ENCODE assay signal across 8 cellular contexts in the genomic region with DNA sequence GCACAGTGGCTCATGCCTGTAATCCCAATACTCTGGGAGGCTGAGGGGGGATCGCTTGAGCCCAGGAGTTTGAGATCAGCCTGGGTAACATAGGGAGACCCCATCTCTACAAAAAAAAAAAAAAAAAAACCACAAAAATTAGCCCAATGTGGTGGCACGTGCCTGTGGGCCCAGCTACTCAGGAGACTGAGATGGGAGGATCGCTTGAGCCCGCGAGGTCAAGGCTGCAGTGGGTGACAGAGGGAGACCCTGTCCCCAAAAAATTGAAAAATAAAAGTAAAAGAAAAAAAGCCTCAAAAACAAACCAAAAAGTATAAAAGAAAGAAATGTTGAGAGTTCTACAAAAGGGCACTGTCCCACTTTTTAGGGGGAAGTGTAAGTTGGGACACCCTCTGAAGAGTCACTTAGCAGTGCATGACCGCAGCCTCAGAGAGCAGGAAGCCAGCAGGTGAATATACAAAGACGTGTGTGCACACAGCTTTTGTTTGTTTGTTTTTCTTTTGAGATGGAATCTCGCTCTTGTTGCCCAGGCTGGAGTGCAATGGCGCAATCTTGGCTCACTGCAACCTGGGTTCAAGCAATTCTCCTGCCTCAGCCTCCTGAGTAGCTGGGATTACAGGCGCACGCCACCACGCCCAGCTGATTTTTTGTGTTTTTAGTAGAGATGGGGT. TPM values are rescaled to one million over a fixed set of nuclear protein-coding genes. Genes with fewer than 3 reads are reported as not detected.
A peak's percentile ranks its signal among the peaks of the same experiment; 100 is the strongest.
DNase-seq lines count a peak whose midpoint lies in the region; ATAC-seq, FAIRE-seq and TF ChIP-seq lines count a peak whose summit lies in the region.
"Not testable (repeated sequence)": the region's sequence is repeated elsewhere in the genome, so short reads cannot be mapped to it uniquely, and the experiment has no call there.

No MANE protein-coding gene starts in this region.

- H3K4me3 Mint-ChIP-seq in T-cell, result peak overlapping the region in 1 of 3 donors; percentile 15

- CTCF ChIA-PET in T-cell (lab: Charles Lee) (interaction anchor here in 1 of 2 donors (0.6 kb wide), 1 partner anchor 641 kb away, joined by 4 read pairs; no protein-coding TSS in a partner anchor), GM12878 (lab: Yijun Ruan, JAX) (interaction anchor here (0.6 kb wide), 1 partner anchor 978 kb away, joined by 3 read pairs; no protein-coding TSS in a partner anchor)

- RAD21 ChIA-PET in GM12878 (lab: Charles Lee; ENCODE audit: unreplicated experiment), result interaction anchor here (1.3 kb wide), 1 partner anchor 14 kb away, joined by 4 read pairs; a partner anchor contains a TSS

- H3K9ac ChIP-seq in BLaER1; GM12878 (ENCODE audit: control insufficient read depth, insufficient read depth, low read length): not testable (repeated sequence)

- BruUV-seq in GM12878 (replicated peaks; lab: Mats Ljungman, UMichigan), result not testable (repeated sequence)

- not testable (repeated sequence) for H3K4me3 ChIP-seq in BLaER1, GM12878
- H3K4me3 ChIP-seq in spleen, result peak overlapping the region in 1 of 8 donors; percentile 27

- in situ Hi-C loops in GM12878 (cut with MboI), result not testable (repeated sequence)

- peaks cover 20% of the 10 kb centered on the region for H3K79me2 ChIP-seq in GM12878 (ENCODE audit: control insufficient read depth, insufficient read depth, low read length)

- TF ChIP-seq CTCF in GM12878 (IDR thresholded peaks at IDR 0.05 in 2 of 3, conservative IDR thresholded peaks at IDR 0.05 in 1 of 3; ENCODE audit: control insufficient read depth in 2 of 3, extremely low read depth in 1 of 3, insufficient read depth in 1 of 3, low read depth in 3 of 3, low read length in 3 of 3); spleen (IDR thresholded peaks at IDR 0.05 in 8 of 11, conservative IDR thresholded peaks at IDR 0.05 in 3 of 11): not testable (repeated sequence)

- H3K4me1 Mint-ChIP-seq in T-cell, result peaks cover 27 to 52% (median 50%) of the 10 kb centered on the region in 3 donors

- H3K9me3 ChIP-seq in BLaER1; GM12878 (replicated peaks; ENCODE audit: control insufficient read depth, insufficient read depth, low read length); spleen: not testable (repeated sequence)

- intact Hi-C loops in GM12878 (cut with micrococcal nuclease; ENCODE audit: unreplicated experiment), result loop anchor here (2.0 kb wide), 1 partner anchor 13 kb away; a partner anchor contains a TSS
- intact Hi-C loops in spleen (cut with DNase I; ENCODE audit: low total_unique reads), result not testable (repeated sequence)

- peak overlapping the region; percentile 16; the same call in 1 of the 2 replicates for H3K4me2 ChIP-seq in BLaER1
- peak overlapping the region; percentile 7; the same call in 1 of the 2 replicates for H3K4me2 ChIP-seq in GM12878 (ENCODE audit: control insufficient read depth, insufficient read depth)

- not testable (repeated sequence) for H3K36me3 Mint-ChIP-seq in T-cell

- not testable (repeated sequence) for H3K27me3 Mint-ChIP-seq in T-cell

- H4K20me1 ChIP-seq in BLaER1, result peaks cover 77% of the 10 kb centered on the region
- H4K20me1 ChIP-seq in GM12878 (ENCODE audit: control insufficient read depth, insufficient read depth), result not testable (repeated sequence)

- ATAC-seq in T-cell (replicated peaks in 1 of 4) (peak in 2 of 4 experiments; percentile 34 to 54), GM12878 (0 out of 3 replicates have a peak, but pooled peaks have one; percentile 24)

- FAIRE-seq in GM12878 (lab: Jason Lieb, UNC), result not testable (repeated sequence)

- SMC1A ChIA-PET in GM12878 (lab: Charles Lee; ENCODE audit: uncharacterized antibody, unreplicated experiment), result not testable (repeated sequence)

- TF ChIP-seq POLR2A in GM12878 (IDR thresholded peaks at IDR 0.05; ENCODE audit: low read depth, low read length); spleen (IDR thresholded peaks at IDR 0.05): not testable (repeated sequence)

- peak; percentile 54 for DNase-seq in DMS79 treated with DMSO at 0.1 percent for 48 hours (lab: John Stamatoyannopoulos, UW)
- peak; percentile 47 for DNase-seq in MV-4-11 (lab: John Stamatoyannopoulos, UW)
- peak; percentile 11 for DNase-seq in NCI-H69 (lab: John Stamatoyannopoulos, UW)
- peak in 4 of 34 experiments; percentile 15 to 31 (median 24) for DNase-seq in T-cell
- not testable (repeated sequence) for DNase-seq in GM12878 (ENCODE audit: low read depth, low spot score)
- DNase-seq in iris pigment epithelial cell (ENCODE audit: low read depth), result peak; percentile 12
- DNase-seq in spleen, result peak; percentile 73

- peak overlapping the region; percentile 26; the same call in 1 of the 2 replicates for H3K27ac ChIP-seq in BLaER1
- H3K27ac ChIP-seq in GM12878 (ENCODE audit: control insufficient read depth, insufficient read depth), result peak overlapping the region; percentile 9; the same call in 1 of the 2 replicates
- H3K27ac ChIP-seq in spleen, result peak overlapping the region; percentile 3 to 77 (median 62)

- POLR2A ChIA-PET in T-cell (lab: Charles Lee), result interaction anchor here in 1 of 2 donors (0.6 kb wide), 1 partner anchor 207 kb away, joined by 3 read pairs; no protein-coding TSS in a partner anchor
- POLR2A ChIA-PET in GM12878 (lab: Charles Lee), result not testable (repeated sequence)

- not testable (repeated sequence) for TF ChIP-seq RAD21 in GM12878 (IDR thresholded peaks at IDR 0.05; ENCODE audit: insufficient read depth, low read depth, low read length)

- H2AFZ ChIP-seq in GM12878 (ENCODE audit: control insufficient read depth, low read depth, low read length), result not testable (repeated sequence)

- TF ChIP-seq EP300 in GM12878 (IDR thresholded peaks at IDR 0.05; ENCODE audit: borderline replicate concordance in 1 of 2, control insufficient read depth in 1 of 2, low read depth in 2 of 2, low read length in 2 of 2), result not testable (repeated sequence)

- not testable (repeated sequence) for H3K27me3 ChIP-seq in BLaER1; GM12878 (replicated peaks in 1 of 2; ENCODE audit: control insufficient read depth in 2 of 2, insufficient read depth in 2 of 2, low read length in 1 of 2); spleen (replicated peaks in 1 of 7)

- not testable (repeated sequence) for H3K9me3 Mint-ChIP-seq in T-cell

- 64% methylated on average over 12 of the region's 12 CpGs for WGBS in GM12878 (ENCODE audit: insufficient coverage, insufficient replicate concordance, low lambda C conversion rate, missing lambda C conversion rate)
- WGBS in spleen, 5 donors, result 59 to 75% (median 72%) methylated on average over 12 of the region's 12 CpGs

- peak overlapping the region; percentile 67 to 68 for H3K27ac Mint-ChIP-seq in T-cell

- peaks cover 65% of the 10 kb centered on the region for H3K4me1 ChIP-seq in BLaER1
- peaks cover 45% of the 10 kb centered on the region for H3K4me1 ChIP-seq in GM12878 (ENCODE audit: control insufficient read depth, insufficient read depth, low read length)
- peaks cover 20 to 100% (median 78%) of the 10 kb centered on the region in 6 donors for H3K4me1 ChIP-seq in spleen

- H3K36me3 ChIP-seq in BLaER1 (peaks cover 30% of the 10 kb centered on the region), spleen (peaks cover 0 to 12% (median 2%) of the 10 kb centered on the region in 6 donors)
- H3K36me3 ChIP-seq in GM12878 (ENCODE audit: control insufficient read depth in 2 of 2, insufficient read depth in 2 of 2, low read length in 1 of 2), result not testable (repeated sequence)

RNA-seq across cellular contexts. Expression of a gene that starts 13.7 kb away (rescaled TPM):
- total RNA-seq in T-cell (100 to 1,000 TPM; 216 to 309 (median 290) TPM), GM12878 (2014; rRNA removed) (36.0 and 42.2 TPM in 2 replicates), GM12878 (2014; rRNA removed; fragmentation: Illumina TruSeq; extraction: Trizol) (18.6 and 19.6 TPM in 2 replicates), GM12878 (2021) (52.6 and 67.9 TPM in 2 replicates), spleen (100 to 1,000 TPM in 6 of 7 donors, 10 to 100 TPM in 1; 97.0 to 134 (median 126) TPM)
- 329 and 384 TPM in 2 replicates for total RNA-seq in GM12878 (2013; cell fraction: nucleolus; rRNA removed)
- 30.5 TPM for polyA plus RNA-seq in GM12878 (2011; ENCODE audit: low read depth)
- polyA plus RNA-seq in GM12878 (2011; rRNA removed) (15.7 and 22.4 TPM in 2 replicates), GM12878 (2014; fragmentation: Illumina TruSeq; extraction: Trizol) (4.3 and 16.8 TPM in 2 replicates), GM12878 (2014; fragmentation: Nextera tagmentation; extraction: Ambion mirVana) (under 1 TPM; 0.06 to 0.31 TPM), GM12878 (2014; rRNA removed) (67.1 and 81.0 TPM in 2 replicates), GM12878 (2016; fragmentation: Nextera tagmentation; extraction: Ambion mirVana) (1 to 10 TPM; 9.3 to 9.7 TPM), spleen (100 to 1,000 TPM in 1 of 3 donors, 10 to 100 TPM in 2; 27.2 to 116 (median 57.8) TPM)
- 15.6 and 34.3 TPM in 2 replicates for polyA plus RNA-seq in GM12878 (2011; cell fraction: cytosol; rRNA removed)
- polyA plus RNA-seq in GM12878 (2011; cell fraction: nucleus; rRNA removed), result 389 and 450 TPM in 2 replicates
- polyA plus RNA-seq in GM12878 (2012), result 67.7 and 99.0 TPM in 2 replicates
- 22.3 and 39.3 TPM in 2 replicates for polyA minus RNA-seq in GM12878 (2011; rRNA and poly(A)+ RNA removed)
- polyA minus RNA-seq in GM12878 (2011; cell fraction: cytosol; rRNA and poly(A)+ RNA removed), result 7.5 and 8.7 TPM in 2 replicates
- polyA minus RNA-seq in GM12878 (2011; cell fraction: nucleus; rRNA and poly(A)+ RNA removed), result 68.1 and 97.9 TPM in 2 replicates

RNA-seq across cellular contexts. Expression of a gene that starts 41.6 kb away (rescaled TPM):
- 10 to 100 TPM; 13.8 to 51.1 (median 41.3) TPM for total RNA-seq in T-cell
- total RNA-seq in GM12878 (2013; cell fraction: nucleolus; rRNA removed), result 43.4 and 44.1 TPM in 2 replicates
- total RNA-seq in GM12878 (2014; rRNA removed), result 48.9 and 51.7 TPM in 2 replicates
- total RNA-seq in GM12878 (2014; rRNA removed; fragmentation: Illumina TruSeq; extraction: Trizol), result 47.3 and 48.0 TPM in 2 replicates
- 78.4 and 82.0 TPM in 2 replicates for total RNA-seq in GM12878 (2021)
- 17.3 TPM for polyA plus RNA-seq in GM12878 (2011; ENCODE audit: low read depth)
- polyA plus RNA-seq in GM12878 (2011; rRNA removed), result 59.8 and 66.8 TPM in 2 replicates
- 37.7 and 63.7 TPM in 2 replicates for polyA plus RNA-seq in GM12878 (2011; cell fraction: cytosol; rRNA removed)
- polyA plus RNA-seq in GM12878 (2011; cell fraction: nucleus; rRNA removed), result 38.2 and 65.1 TPM in 2 replicates
- polyA plus RNA-seq in GM12878 (2012), result 27.5 and 30.8 TPM in 2 replicates
- 61.6 and 75.6 TPM in 2 replicates for polyA plus RNA-seq in GM12878 (2014; fragmentation: Illumina TruSeq; extraction: Trizol)
- polyA plus RNA-seq in GM12878 (2014; fragmentation: Nextera tagmentation; extraction: Ambion mirVana), result 10 to 100 TPM; 15.6 to 26.7 TPM
- 62.1 and 75.1 TPM in 2 replicates for polyA plus RNA-seq in GM12878 (2014; rRNA removed)
- polyA plus RNA-seq in GM12878 (2016; fragmentation: Nextera tagmentation; extraction: Ambion mirVana), result 10 to 100 TPM; 11.7 to 12.0 TPM
- 27.9 and 34.6 TPM in 2 replicates for polyA minus RNA-seq in GM12878 (2011; rRNA and poly(A)+ RNA removed)
- polyA minus RNA-seq in GM12878 (2011; cell fraction: cytosol; rRNA and poly(A)+ RNA removed), result 12.2 and 22.5 TPM in 2 replicates
- polyA minus RNA-seq in GM12878 (2011; cell fraction: nucleus; rRNA and poly(A)+ RNA removed), result 10.4 and 20.6 TPM in 2 replicates
- total RNA-seq in spleen, result 10 to 100 TPM; 15.6 to 30.5 (median 22.7) TPM
- polyA plus RNA-seq in spleen, result 10 to 100 TPM in 2 of 3 donors, 1 to 10 TPM in 1; 8.2 to 15.0 (median 12.9) TPM

RNA-seq across cellular contexts. Expression of a gene that starts 51.6 kb away (rescaled TPM):
- total RNA-seq in T-cell (10 to 100 TPM; 45.1 to 95.9 (median 87.5) TPM), GM12878 (2014; rRNA removed) (49.8 and 55.5 TPM in 2 replicates), GM12878 (2014; rRNA removed; fragmentation: Illumina TruSeq; extraction: Trizol) (4.3 and 5.2 TPM in 2 replicates), GM12878 (2021) (46.7 and 47.7 TPM in 2 replicates), spleen (10 to 100 TPM; 51.0 to 82.9 (median 68.4) TPM)
- 32.8 and 43.7 TPM in 2 replicates for total RNA-seq in GM12878 (2013; cell fraction: nucleolus; rRNA removed)
- 10.7 TPM for polyA plus RNA-seq in GM12878 (2011; ENCODE audit: low read depth)
- polyA plus RNA-seq in GM12878 (2011; rRNA removed) (5.1 and 13.6 TPM in 2 replicates), GM12878 (2014; fragmentation: Illumina TruSeq; extraction: Trizol) (0.81 TPM in 1 of 2 replicates, not detected in the other), GM12878 (2014; fragmentation: Nextera tagmentation; extraction: Ambion mirVana) (1 to 10 TPM in 1 of 2 experiments, under 1 TPM in 1; 0.61 to 4.6 TPM), GM12878 (2014; rRNA removed) (51.7 and 63.4 TPM in 2 replicates), GM12878 (2016; fragmentation: Nextera tagmentation; extraction: Ambion mirVana) (10 to 100 TPM; 39.5 to 41.1 TPM), spleen (100 to 1,000 TPM; 152 to 283 (median 256) TPM)
- polyA plus RNA-seq in GM12878 (2011; cell fraction: cytosol; rRNA removed), result 28.1 and 60.3 TPM in 2 replicates
- polyA plus RNA-seq in GM12878 (2011; cell fraction: nucleus; rRNA removed), result 143 and 144 TPM in 2 replicates
- 44.8 and 49.8 TPM in 2 replicates for polyA plus RNA-seq in GM12878 (2012)
- polyA minus RNA-seq in GM12878 (2011; rRNA and poly(A)+ RNA removed), result 1.2 and 7.4 TPM in 2 replicates
- 2.3 and 5.2 TPM in 2 replicates for polyA minus RNA-seq in GM12878 (2011; cell fraction: cytosol; rRNA and poly(A)+ RNA removed)
- polyA minus RNA-seq in GM12878 (2011; cell fraction: nucleus; rRNA and poly(A)+ RNA removed), result 22.5 and 26.6 TPM in 2 replicates

RNA-seq across cellular contexts. Expression of a gene that starts 52.9 kb away (rescaled TPM):
- total RNA-seq in T-cell (10 to 100 TPM; 23.0 to 50.6 (median 34.5) TPM), GM12878 (2014; rRNA removed) (6.2 and 9.5 TPM in 2 replicates), GM12878 (2014; rRNA removed; fragmentation: Illumina TruSeq; extraction: Trizol) (1.4 and 2.1 TPM in 2 replicates), GM12878 (2021) (15.8 and 16.9 TPM in 2 replicates), spleen (10 to 100 TPM; 17.8 to 41.3 (median 28.8) TPM)
- total RNA-seq in GM12878 (2013; cell fraction: nucleolus; rRNA removed), result 54.8 and 65.8 TPM in 2 replicates
- polyA plus RNA-seq in GM12878 (2011; ENCODE audit: low read depth), result 5.6 TPM
- polyA plus RNA-seq in GM12878 (2011; rRNA removed) (2.8 and 4.7 TPM in 2 replicates), GM12878 (2014; fragmentation: Illumina TruSeq; extraction: Trizol) (0.79 and 2.1 TPM in 2 replicates), GM12878 (2014; fragmentation: Nextera tagmentation; extraction: Ambion mirVana) (under 1 TPM; 0.29 to 0.80 TPM), GM12878 (2014; rRNA removed) (13.3 and 16.2 TPM in 2 replicates), GM12878 (2016; fragmentation: Nextera tagmentation; extraction: Ambion mirVana) (1 to 10 TPM; 3.4 to 4.7 TPM), spleen (10 to 100 TPM in 2 of 3 donors, 1 to 10 TPM in 1; 5.1 to 22.4 (median 13.8) TPM)
- polyA plus RNA-seq in GM12878 (2011; cell fraction: cytosol; rRNA removed), result 3.5 and 7.9 TPM in 2 replicates
- 152 and 178 TPM in 2 replicates for polyA plus RNA-seq in GM12878 (2011; cell fraction: nucleus; rRNA removed)
- polyA plus RNA-seq in GM12878 (2012), result 10.3 and 11.2 TPM in 2 replicates
- polyA minus RNA-seq in GM12878 (2011; rRNA and poly(A)+ RNA removed), result 1.6 and 5.0 TPM in 2 replicates
- 1.7 and 2.6 TPM in 2 replicates for polyA minus RNA-seq in GM12878 (2011; cell fraction: cytosol; rRNA and poly(A)+ RNA removed)
- 18.6 and 28.8 TPM in 2 replicates for polyA minus RNA-seq in GM12878 (2011; cell fraction: nucleus; rRNA and poly(A)+ RNA removed)

RNA-seq across cellular contexts. Expression of a gene that starts 53.2 kb away (rescaled TPM):
- total RNA-seq in T-cell (10 to 100 TPM; 37.5 to 91.2 (median 77.9) TPM), GM12878 (2014; rRNA removed) (144 and 185 TPM in 2 replicates), GM12878 (2014; rRNA removed; fragmentation: Illumina TruSeq; extraction: Trizol) (92.3 and 109 TPM in 2 replicates), GM12878 (2021) (184 and 190 TPM in 2 replicates), spleen (10 to 100 TPM; 49.9 to 66.8 (median 62.3) TPM)
- 26.9 and 32.5 TPM in 2 replicates for total RNA-seq in GM12878 (2013; cell fraction: nucleolus; rRNA removed)
- 24.8 TPM for polyA plus RNA-seq in GM12878 (2011; ENCODE audit: low read depth)
- polyA plus RNA-seq in GM12878 (2011; rRNA removed) (62.8 and 99.3 TPM in 2 replicates), GM12878 (2014; fragmentation: Illumina TruSeq; extraction: Trizol) (18.2 and 56.0 TPM in 2 replicates), GM12878 (2014; fragmentation: Nextera tagmentation; extraction: Ambion mirVana) (10 to 100 TPM in 1 of 2 experiments, 1 to 10 TPM in 1; 3.6 to 17.9 TPM), GM12878 (2014; rRNA removed) (189 and 209 TPM in 2 replicates), GM12878 (2016; fragmentation: Nextera tagmentation; extraction: Ambion mirVana) (100 to 1,000 TPM; 265 to 285 TPM), spleen (100 to 1,000 TPM; 133 to 157 (median 134) TPM)
- polyA plus RNA-seq in GM12878 (2011; cell fraction: cytosol; rRNA removed), result 130 and 176 TPM in 2 replicates
- 107 and 127 TPM in 2 replicates for polyA plus RNA-seq in GM12878 (2011; cell fraction: nucleus; rRNA removed)
- 75.1 and 85.8 TPM in 2 replicates for polyA plus RNA-seq in GM12878 (2012)
- polyA minus RNA-seq in GM12878 (2011; rRNA and poly(A)+ RNA removed), result 31.2 and 42.9 TPM in 2 replicates
- 29.7 and 32.3 TPM in 2 replicates for polyA minus RNA-seq in GM12878 (2011; cell fraction: cytosol; rRNA and poly(A)+ RNA removed)
- 22.8 and 37.4 TPM in 2 replicates for polyA minus RNA-seq in GM12878 (2011; cell fraction: nucleus; rRNA and poly(A)+ RNA removed)

Comparison
In these comparisons a context has a peak if more than half of its experiments do, and no peak if none do; other contexts are left out.
1. H3K27ac ChIP-seq: peak in every context shown above with its lines; median percentile 62 in spleen; 26 in BLaER1; 9 in GM12878.